31 cellular contexts compared by ENCODE assay signal in the genomic region with DNA sequence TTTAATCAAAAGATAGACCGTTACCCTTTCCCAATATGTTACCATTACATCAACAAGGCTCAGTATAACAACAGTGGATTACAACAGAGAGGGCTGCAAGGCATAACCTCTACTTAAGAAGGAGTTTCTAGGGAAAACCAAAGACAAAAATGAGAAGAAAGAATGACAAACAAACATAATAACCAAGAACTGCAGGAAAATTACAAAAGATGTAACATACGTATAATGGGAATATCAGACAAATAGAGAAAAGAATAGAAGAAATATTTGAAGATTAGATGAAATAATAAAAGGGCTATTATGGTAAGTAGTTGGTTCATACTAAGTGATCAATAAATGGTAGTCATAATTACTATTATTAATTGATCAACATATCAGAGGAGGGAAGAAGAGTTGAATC.
"Had no signal": no experiment of that assay in that cellular context is flagged by ENCODE, and none has a peak within 500 bp of the region (broad histone marks: within the 10 kb centered on the region; RNA-seq: fewer than 3 reads in every experiment).

No MANE protein-coding gene starts in this region.

- FAIRE-seq: astrocyte, bronchial epithelial cell had no signal

- H3K4me1 ChIP-seq: adrenal gland, ascending aorta, body of pancreas, breast epithelium had no signal

- H3K27me3 ChIP-seq: adrenal gland, ascending aorta, body of pancreas, brain microvascular endothelial cell, breast epithelium had no signal

- H3K27ac ChIP-seq: adrenal gland, ascending aorta, body of pancreas, brain microvascular endothelial cell, breast epithelium, cardiac muscle cell had no signal

- H3K36me3 ChIP-seq: adrenal gland, ascending aorta, brain microvascular endothelial cell, breast epithelium, cardiac muscle cell had no signal

- H3K4me3 ChIP-seq: adrenal gland, ascending aorta, body of pancreas, breast epithelium, cardiac muscle cell had no signal

- H3K9me3 ChIP-seq: adrenal gland had no signal

- DNase-seq: activated effector memory CD4-positive, alpha-beta T cell treated with anti-CD3 and anti-CD28 coated beads, Interleukin-2, amount 50 U/mL, for 16 hours; activated effector memory CD4-positive, alpha-beta T cell treated with Interleukin-2 at 50 U/mL for 16 hours; activated gamma-delta T cell; activated gamma-delta T cell treated with Interleukin-2 at 50 U/mL for 16 hours; activated naive CD4-positive, alpha-beta T cell; activated naive CD4-positive, alpha-beta T cell treated with anti-CD3 and anti-CD28 coated beads for 36 hours; activated naive CD4-positive, alpha-beta T cell treated with anti-CD3 and anti-CD28 coated beads, Interleukin-2, amount 10 ng/mL, durations not matched to agents 7 days and 5 days; activated naive CD4-positive, alpha-beta T cell treated with anti-CD3 and anti-CD28 coated beads, Interleukin-2, amount 50 U/mL, for 16 hours; activated naive CD4-positive, alpha-beta T cell treated with Interleukin-2 at 50 U/mL for 16 hours; activated naive CD8-positive, alpha-beta T cell treated with anti-CD3 and anti-CD28 coated beads for 36 hours; activated naive CD8-positive, alpha-beta T cell treated with anti-CD3 and anti-CD28 coated beads, Interleukin-2, amount 10 ng/mL, durations not matched to agents 7 days and 5 days; activated naive CD8-positive, alpha-beta T cell treated with anti-CD3 and anti-CD28 coated beads, Interleukin-2, amount 50 U/mL, for 24 hours; activated T-cell treated with anti-CD3 and anti-CD28 coated beads, Interleukin-2, amount 50 U/mL, for 24 hours; activated T-cell treated with anti-CD3 and anti-CD28 coated beads, Interleukin-2, amount 50 U/mL, for 4 hours; activated T-cell treated with anti-CD3 and anti-CD28 coated beads, Interleukin-2, amount 50 U/mL, for 48 hours; activated T-cell treated with anti-CD3 and anti-CD28 coated beads, Interleukin-2, amount 50 U/mL, for 72 hours; adrenal gland; amniotic stem cell; amygdala; anterior cingulate cortex; aorta; body of pancreas; brain microvascular endothelial cell; caudate nucleus; central memory CD4-positive, alpha-beta T cell; cerebellar nuclear complex had no signal
